ENCODE assay signal across 2 cellular contexts in the genomic region with DNA sequence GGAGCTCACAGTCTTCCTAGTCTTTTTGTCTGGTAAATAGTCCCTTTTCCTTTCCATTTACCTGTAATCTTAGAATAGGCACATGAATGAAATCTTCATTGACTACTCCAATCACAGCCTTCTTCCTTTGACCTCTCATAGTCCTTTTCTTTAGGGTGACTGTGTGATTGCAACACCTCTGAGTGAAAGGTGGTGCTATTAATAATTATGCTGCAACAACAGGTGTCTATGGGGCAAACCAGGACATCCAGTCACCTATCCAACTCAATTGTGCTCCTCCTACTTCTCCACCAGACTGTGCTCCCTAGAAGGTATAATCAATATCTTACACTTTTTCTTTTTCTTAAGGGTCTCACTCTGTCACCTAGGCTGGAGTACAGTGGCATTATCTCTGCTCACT.
TF ChIP-seq lines count a peak whose summit lies in the region.

No MANE protein-coding gene starts in this region.

TF ChIP-seq in HEK293, 187 proteins besides CTCF, POLR2A, EP300 and RAD21 (continued from another document):
- TF ChIP-seq ZNF76 (tag by site-specific recombination; IDR thresholded peaks at IDR 0.05; ENCODE audit: borderline replicate concordance, low read depth) (no peak), ZNF664 (tag by site-specific recombination; IDR thresholded peaks at IDR 0.05) (no peak), SCRT2 (tag by site-specific recombination; IDR thresholded peaks at IDR 0.05) (peak; percentile 50; the same call in 1 of the 2 replicates)
- TF ChIP-seq, protein P1, sequence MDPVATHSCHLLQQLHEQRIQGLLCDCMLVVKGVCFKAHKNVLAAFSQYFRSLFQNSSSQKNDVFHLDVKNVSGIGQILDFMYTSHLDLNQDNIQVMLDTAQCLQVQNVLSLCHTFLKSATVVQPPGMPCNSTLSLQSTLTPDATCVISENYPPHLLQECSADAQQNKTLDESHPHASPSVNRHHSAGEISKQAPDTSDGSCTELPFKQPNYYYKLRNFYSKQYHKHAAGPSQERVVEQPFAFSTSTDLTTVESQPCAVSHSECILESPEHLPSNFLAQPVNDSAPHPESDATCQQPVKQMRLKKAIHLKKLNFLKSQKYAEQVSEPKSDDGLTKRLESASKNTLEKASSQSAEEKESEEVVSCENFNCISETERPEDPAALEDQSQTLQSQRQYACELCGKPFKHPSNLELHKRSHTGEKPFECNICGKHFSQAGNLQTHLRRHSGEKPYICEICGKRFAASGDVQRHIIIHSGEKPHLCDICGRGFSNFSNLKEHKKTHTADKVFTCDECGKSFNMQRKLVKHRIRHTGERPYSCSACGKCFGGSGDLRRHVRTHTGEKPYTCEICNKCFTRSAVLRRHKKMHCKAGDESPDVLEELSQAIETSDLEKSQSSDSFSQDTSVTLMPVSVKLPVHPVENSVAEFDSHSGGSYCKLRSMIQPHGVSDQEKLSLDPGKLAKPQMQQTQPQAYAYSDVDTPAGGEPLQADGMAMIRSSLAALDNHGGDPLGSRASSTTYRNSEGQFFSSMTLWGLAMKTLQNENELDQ (tag by site-specific recombination; IDR thresholded peaks at IDR 0.05; ENCODE audit: low read depth), result no peak
TF ChIP-seq in HEK293: peak in this region for 1.

TF ChIP-seq in neural cell, 6 proteins besides CTCF, POLR2A, EP300 and RAD21:
- TF ChIP-seq, protein P2, sequence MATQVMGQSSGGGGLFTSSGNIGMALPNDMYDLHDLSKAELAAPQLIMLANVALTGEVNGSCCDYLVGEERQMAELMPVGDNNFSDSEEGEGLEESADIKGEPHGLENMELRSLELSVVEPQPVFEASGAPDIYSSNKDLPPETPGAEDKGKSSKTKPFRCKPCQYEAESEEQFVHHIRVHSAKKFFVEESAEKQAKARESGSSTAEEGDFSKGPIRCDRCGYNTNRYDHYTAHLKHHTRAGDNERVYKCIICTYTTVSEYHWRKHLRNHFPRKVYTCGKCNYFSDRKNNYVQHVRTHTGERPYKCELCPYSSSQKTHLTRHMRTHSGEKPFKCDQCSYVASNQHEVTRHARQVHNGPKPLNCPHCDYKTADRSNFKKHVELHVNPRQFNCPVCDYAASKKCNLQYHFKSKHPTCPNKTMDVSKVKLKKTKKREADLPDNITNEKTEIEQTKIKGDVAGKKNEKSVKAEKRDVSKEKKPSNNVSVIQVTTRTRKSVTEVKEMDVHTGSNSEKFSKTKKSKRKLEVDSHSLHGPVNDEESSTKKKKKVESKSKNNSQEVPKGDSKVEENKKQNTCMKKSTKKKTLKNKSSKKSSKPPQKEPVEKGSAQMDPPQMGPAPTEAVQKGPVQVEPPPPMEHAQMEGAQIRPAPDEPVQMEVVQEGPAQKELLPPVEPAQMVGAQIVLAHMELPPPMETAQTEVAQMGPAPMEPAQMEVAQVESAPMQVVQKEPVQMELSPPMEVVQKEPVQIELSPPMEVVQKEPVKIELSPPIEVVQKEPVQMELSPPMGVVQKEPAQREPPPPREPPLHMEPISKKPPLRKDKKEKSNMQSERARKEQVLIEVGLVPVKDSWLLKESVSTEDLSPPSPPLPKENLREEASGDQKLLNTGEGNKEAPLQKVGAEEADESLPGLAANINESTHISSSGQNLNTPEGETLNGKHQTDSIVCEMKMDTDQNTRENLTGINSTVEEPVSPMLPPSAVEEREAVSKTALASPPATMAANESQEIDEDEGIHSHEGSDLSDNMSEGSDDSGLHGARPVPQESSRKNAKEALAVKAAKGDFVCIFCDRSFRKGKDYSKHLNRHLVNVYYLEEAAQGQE (IDR thresholded peaks at IDR 0.05; ENCODE audit: borderline replicate concordance), result no peak
- TF ChIP-seq SMC3 (conservative IDR thresholded peaks at IDR 0.05; ENCODE audit: poor library complexity) (no peak), EZH2 (IDR thresholded peaks at IDR 0.05; ENCODE audit: borderline replicate concordance, insufficient read depth, low read length, poor library complexity, severe bottlenecking) (no peak), TAF1 (IDR thresholded peaks at IDR 0.05; ENCODE audit: low read depth) (no peak), MXI1 (conservative IDR thresholded peaks at IDR 0.05; ENCODE audit: poor library complexity, severe bottlenecking) (no peak), POLR2AphosphoS5 (IDR thresholded peaks at IDR 0.05) (no peak)
